Comparison of ENCODE assay signal across 23 cellular contexts in genomic region chr10:1187855-1188555, GRCh38.
DNase-seq lines count a peak whose midpoint lies in the region; ATAC-seq, FAIRE-seq and TF ChIP-seq lines count a peak whose summit lies in the region.
"Had no signal": no experiment of that assay in that cellular context is flagged by ENCODE, and none has a peak within 500 bp of the region (broad histone marks: within the 10 kb centered on the region; RNA-seq: fewer than 3 reads in every experiment).

No MANE protein-coding gene starts in this region.

- ATAC-seq in activated B cell treated with CpG ODN at 0.5 μM for 24 hours (ENCODE audit: low read depth) (no peak), gastroesophageal sphincter (no peak), pancreas (peak; percentile 57 to 75 (median 69))
- ATAC-seq: PC-3, SK-N-SH treated with all-trans-retinoic acid at 6 μM for 48 hours had no signal

- intact Hi-C loops in activated B cell treated with CpG ODN at 0.5 μM for 24 hours (cut with micrococcal nuclease) (no loop called here), pancreas (cut with DNase I) (no loop called here)
- intact Hi-C loops in activated T-helper 1 cell treated with anti-CD3 and anti-CD28 coated beads, Interleukin-12 subunit alpha, Interleukin-12 subunit beta, Interleukin-2, Interleukin-4 antibody, amounts not matched to agents 30 ng/mL and 10 ng/mL and 1 ng/mL, durations not matched to agents 14 hours and 24 hours and 36 hours (cut with micrococcal nuclease): no loop called here

- no peaks in the 10 kb centered on the region for H3K36me3 Mint-ChIP-seq in activated B cell treated with CpG ODN at 0.5 μM for 24 hours (ENCODE audit: low read depth)
- no peaks in the 10 kb centered on the region for H3K36me3 Mint-ChIP-seq in activated T-helper 1 cell treated with anti-CD3 and anti-CD28 coated beads, Interleukin-12 subunit alpha, Interleukin-12 subunit beta, Interleukin-2, Interleukin-4 antibody, amounts not matched to agents 30 ng/mL and 10 ng/mL and 1 ng/mL, durations not matched to agents 14 hours and 24 hours and 36 hours (ENCODE audit: low read depth)
- H3K36me3 Mint-ChIP-seq: CD4-positive, alpha-beta memory T cell had no signal

- TF ChIP-seq CTCF in activated B cell treated with CpG ODN at 0.5 μM for 24 hours (IDR thresholded peaks at IDR 0.05): no peak
- TF ChIP-seq CTCF in gastroesophageal sphincter (IDR thresholded peaks at IDR 0.05): no peak
- TF ChIP-seq CTCF in pancreas (IDR thresholded peaks at IDR 0.05): no peak

- H3K9ac ChIP-seq in BLaER1 treated with 17β-estradiol and CSF1 and Interleukin-3, amounts not matched to agents 10 nM and 100 nM: no peak overlapping the region

- no peak for FAIRE-seq in pancreas (lab: Jason Lieb, UNC)

- no peaks in the 10 kb centered on the region for H3K36me3 ChIP-seq in BLaER1 treated with 17β-estradiol and CSF1 and Interleukin-3, amounts not matched to agents 10 nM and 100 nM
- no peaks in the 10 kb centered on the region for H3K36me3 ChIP-seq in gastroesophageal sphincter
- no peaks in the 10 kb centered on the region for H3K36me3 ChIP-seq in pancreas
- H3K36me3 ChIP-seq: ascending aorta had no signal

- no peak overlapping the region for H3K4me3 ChIP-seq in BLaER1 treated with 17β-estradiol and CSF1 and Interleukin-3, amounts not matched to agents 10 nM and 100 nM
- H3K4me3 ChIP-seq in gastroesophageal sphincter (no peak overlapping the region), pancreas (no peak overlapping the region)
- H3K4me3 ChIP-seq: ascending aorta, hepatocyte had no signal

- H4K20me1 ChIP-seq in BLaER1 treated with 17β-estradiol and CSF1 and Interleukin-3, amounts not matched to agents 10 nM and 100 nM: no peaks in the 10 kb centered on the region

- H3K4me1 Mint-ChIP-seq in activated B cell treated with CpG ODN at 0.5 μM for 24 hours: no peaks in the 10 kb centered on the region
- no peaks in the 10 kb centered on the region for H3K4me1 Mint-ChIP-seq in activated T-helper 1 cell treated with anti-CD3 and anti-CD28 coated beads, Interleukin-12 subunit alpha, Interleukin-12 subunit beta, Interleukin-2, Interleukin-4 antibody, amounts not matched to agents 30 ng/mL and 10 ng/mL and 1 ng/mL, durations not matched to agents 14 hours and 24 hours and 36 hours (ENCODE audit: low read depth)

- peaks cover 0 to 9% (median 0%) of the 10 kb centered on the region in 11 experiments; a peak in 3 of 22 replicates for H3K27me3 ChIP-seq in BLaER1 treated with 17β-estradiol and CSF1 and Interleukin-3, amounts not matched to agents 10 nM and 100 nM
- H3K27me3 ChIP-seq in gastroesophageal sphincter (peaks cover 38% of the 10 kb centered on the region), pancreas (no peaks in the 10 kb centered on the region)
- H3K27me3 ChIP-seq: ascending aorta, hepatocyte had no signal

- no peak overlapping the region for H3K27ac Mint-ChIP-seq in activated B cell treated with CpG ODN at 0.5 μM for 24 hours
- H3K27ac Mint-ChIP-seq in activated T-helper 1 cell treated with anti-CD3 and anti-CD28 coated beads, Interleukin-12 subunit alpha, Interleukin-12 subunit beta, Interleukin-2, Interleukin-4 antibody, amounts not matched to agents 30 ng/mL and 10 ng/mL and 1 ng/mL, durations not matched to agents 14 hours and 24 hours and 36 hours: no peak overlapping the region
- H3K27ac Mint-ChIP-seq: activated naive CD4-positive, alpha-beta T cell treated with anti-CD3 and anti-CD28 coated beads for 36 hours; dendritic cell treated with granulocyte-macrophage colony-stimulating factor and Interleukin-4, amounts not matched to agents 40 ng/mL and 50 ng/mL, for 4 days had no signal

- H3K9me3 ChIP-seq in BLaER1 treated with 17β-estradiol and CSF1 and Interleukin-3, amounts not matched to agents 10 nM and 100 nM (replicated peaks in 1 of 11): peaks cover 0 to 5% (median 0%) of the 10 kb centered on the region in 11 experiments; a peak in 1 of 22 replicates
- H3K9me3 ChIP-seq in gastroesophageal sphincter: no peaks in the 10 kb centered on the region
- no peaks in the 10 kb centered on the region for H3K9me3 ChIP-seq in pancreas
- H3K9me3 ChIP-seq: ascending aorta had no signal

- POLR2A ChIA-PET in activated B cell treated with CpG ODN at 0.5 μM for 24 hours (lab: Charles Lee): no interaction called here

- H3K4me3 Mint-ChIP-seq in activated B cell treated with CpG ODN at 0.5 μM for 24 hours: no peak overlapping the region
- H3K4me3 Mint-ChIP-seq in activated T-helper 1 cell treated with anti-CD3 and anti-CD28 coated beads, Interleukin-12 subunit alpha, Interleukin-12 subunit beta, Interleukin-2, Interleukin-4 antibody, amounts not matched to agents 30 ng/mL and 10 ng/mL and 1 ng/mL, durations not matched to agents 14 hours and 24 hours and 36 hours: no peak overlapping the region
- H3K4me3 Mint-ChIP-seq: activated naive CD4-positive, alpha-beta T cell treated with anti-CD3 and anti-CD28 coated beads for 36 hours; CD4-positive, alpha-beta memory T cell; dendritic cell treated with granulocyte-macrophage colony-stimulating factor and Interleukin-4, amounts not matched to agents 40 ng/mL and 50 ng/mL, for 4 days had no signal

- no peaks in the 10 kb centered on the region for H3K9me3 Mint-ChIP-seq in activated B cell treated with CpG ODN at 0.5 μM for 24 hours
- H3K9me3 Mint-ChIP-seq in activated T-helper 1 cell treated with anti-CD3 and anti-CD28 coated beads, Interleukin-12 subunit alpha, Interleukin-12 subunit beta, Interleukin-2, Interleukin-4 antibody, amounts not matched to agents 30 ng/mL and 10 ng/mL and 1 ng/mL, durations not matched to agents 14 hours and 24 hours and 36 hours: no peaks in the 10 kb centered on the region
- H3K9me3 Mint-ChIP-seq: activated naive CD4-positive, alpha-beta T cell treated with anti-CD3 and anti-CD28 coated beads for 36 hours; CD4-positive, alpha-beta memory T cell; dendritic cell treated with granulocyte-macrophage colony-stimulating factor and Interleukin-4, amounts not matched to agents 40 ng/mL and 50 ng/mL, for 4 days had no signal

- DNase-seq in activated B cell treated with CpG ODN at 0.5 μM for 24 hours: peak; percentile 7
- peak in 2 of 6 donors; percentile 5 to 15 for DNase-seq in pancreas
- DNase-seq in RKO (ENCODE audit: low spot score): no peak
- DNase-seq in activated T-helper 1 cell treated with anti-CD3 and anti-CD28 coated beads, Interleukin-12 subunit alpha, Interleukin-12 subunit beta, Interleukin-2, Interleukin-4 antibody, amounts not matched to agents 30 ng/mL and 10 ng/mL and 1 ng/mL, durations not matched to agents 14 hours and 24 hours and 36 hours (ENCODE audit: low spot score): no peak
- DNase-seq in iPS-NIHi7 (ENCODE audit: extremely low spot score): no peak
- DNase-seq in activated CD4-positive, alpha-beta T cell treated with anti-CD3 and anti-CD28 coated beads for 4 hours: no peak
- DNase-seq: ACHN; activated CD8-positive, alpha-beta memory T cell treated with anti-CD3 and anti-CD28 coated beads, Interleukin-2, amount 50 U/mL, for 48 hours; activated naive CD4-positive, alpha-beta T cell treated with anti-CD3 and anti-CD28 coated beads for 36 hours; CD4-positive, alpha-beta memory T cell; DMS79 treated with DMSO at 0.1 percent for 48 hours; mesendoderm; NCI-H1048; NCI-H526; PC-3; retina; stimulated activated naive CD4-positive, alpha-beta T cell had no signal

- H3K27me3 Mint-ChIP-seq in activated B cell treated with CpG ODN at 0.5 μM for 24 hours: peaks cover 7% of the 10 kb centered on the region
- peaks cover 3% of the 10 kb centered on the region for H3K27me3 Mint-ChIP-seq in activated T-helper 1 cell treated with anti-CD3 and anti-CD28 coated beads, Interleukin-12 subunit alpha, Interleukin-12 subunit beta, Interleukin-2, Interleukin-4 antibody, amounts not matched to agents 30 ng/mL and 10 ng/mL and 1 ng/mL, durations not matched to agents 14 hours and 24 hours and 36 hours (ENCODE audit: insufficient read depth)
- H3K27me3 Mint-ChIP-seq: dendritic cell treated with granulocyte-macrophage colony-stimulating factor and Interleukin-4, amounts not matched to agents 40 ng/mL and 50 ng/mL, for 4 days had no signal

- 66 to 73% methylated on average over 6 of the region's 11 CpGs for WGBS in gastroesophageal sphincter (ENCODE audit: low coverage in 1 of 2), 2 donors
- 50 to 57% methylated on average over 11 of the region's 11 CpGs for WGBS in pancreas, 2 donors

- no peak for TF ChIP-seq POLR2A in gastroesophageal sphincter (IDR thresholded peaks at IDR 0.05)

- no peak for TF ChIP-seq EP300 in gastroesophageal sphincter (IDR thresholded peaks at IDR 0.05)

- H3K4me1 ChIP-seq in BLaER1 treated with 17β-estradiol and CSF1 and Interleukin-3, amounts not matched to agents 10 nM and 100 nM: peaks cover 9 to 57% (median 42%) of the 10 kb centered on the region in 10 experiments; a peak in 19 of 20 replicates
- H3K4me1 ChIP-seq in gastroesophageal sphincter (no peaks in the 10 kb centered on the region), pancreas (no peaks in the 10 kb centered on the region)
- H3K4me1 ChIP-seq: ascending aorta had no signal

- no peak overlapping the region for H3K27ac ChIP-seq in BLaER1 treated with 17β-estradiol and CSF1 and Interleukin-3, amounts not matched to agents 10 nM and 100 nM
- H3K27ac ChIP-seq in gastroesophageal sphincter (peak overlapping the region in 3 of 4 donors; percentile 31 to 66 (median 61)), pancreas (peak overlapping the region; percentile 57 to 81 (median 71))
- H3K27ac ChIP-seq: ascending aorta, hepatocyte had no signal

- CTCF ChIA-PET in activated B cell treated with CpG ODN at 0.5 μM for 24 hours (lab: Charles Lee): no interaction called here

- H3K4me2 ChIP-seq in BLaER1 treated with 17β-estradiol and CSF1 and Interleukin-3, amounts not matched to agents 10 nM and 100 nM: peak overlapping the region in 10 of 11 experiments; percentile 23 to 83 (median 67); a peak in 18 of 22 replicates
- H3K4me2 ChIP-seq: hepatocyte had no signal

Comparison
In these comparisons a context has a peak if more than half of its experiments do, and no peak if none do; other contexts are left out.
1. H3K27ac ChIP-seq: peak in gastroesophageal sphincter (3 of 4) and pancreas (4 of 4); none in BLaER1 treated with 17β-estradiol and CSF1 and Interleukin-3, amounts not matched to agents 10 nM and 100 nM (0 of 11).
2. ATAC-seq: peak in pancreas (4 of 4); none in activated B cell treated with CpG ODN at 0.5 μM for 24 hours (single experiment) and gastroesophageal sphincter (single experiment).